22 cellular contexts compared by ENCODE assay signal in genomic region chr16:11528053-11528452, GRCh38.
"Had no signal": no experiment of that assay in that cellular context is flagged by ENCODE, and none has a peak within 500 bp of the region (broad histone marks: within the 10 kb centered on the region; RNA-seq: fewer than 3 reads in every experiment).

No MANE protein-coding gene starts in this region.

- H3K4me2 ChIP-seq: hepatocyte had no signal

- ATAC-seq: left cardiac atrium; left ventricle myocardium superior; naive thymus-derived CD4-positive, alpha-beta T cell; psoas muscle; right lobe of liver; stimulated activated naive B cell treated with anti-CD40 and anti-IgM and Interleukin-4, amounts not matched to agents 10 μg/mL and 1 μg/mL and 100 μg/mL, for 72 hours; stimulated activated naive CD8-positive, alpha-beta T cell treated with anti-CD3 and anti-CD28 coated beads, Interleukin-15, amount 100 ng/mL, for 72 hours; upper lobe of right lung had no signal

- H3K27ac ChIP-seq: dorsolateral prefrontal cortex, hepatocyte, psoas muscle, right lobe of liver, testis, tibial nerve, upper lobe of right lung, vagina had no signal

- H3K79me2 ChIP-seq: hepatocyte had no signal

- H3K27me3 ChIP-seq: right lobe of liver, testis, upper lobe of right lung, vagina had no signal

- H2AFZ ChIP-seq: hepatocyte had no signal

- FAIRE-seq: kidney had no signal

- DNase-seq: dorsolateral prefrontal cortex; effector CD8-positive, alpha-beta T cell; foreskin melanocyte; head of caudate nucleus; kidney; left cardiac atrium; left ventricle myocardium superior; naive thymus-derived CD4-positive, alpha-beta T cell; nephron progenitor cell; psoas muscle; retina; stimulated activated CD4-positive, alpha-beta T cell treated with anti-CD3 and anti-CD28 coated beads, Interleukin-2, amount 100 ng/mL, for 24 hours; stimulated activated CD4-positive, alpha-beta T cell treated with anti-CD3 and anti-CD28 coated beads, Interleukin-4, amount 100 ng/mL, for 4 hours; stimulated activated naive B cell treated with anti-CD40 and anti-IgM and Interleukin-4, amounts not matched to agents 10 μg/mL and 1 μg/mL and 100 μg/mL, for 72 hours; stimulated activated naive CD8-positive, alpha-beta T cell treated with anti-CD3 and anti-CD28 coated beads, Interleukin-15, amount 100 ng/mL, for 72 hours; testis; upper lobe of right lung had no signal

- H3K9me3 ChIP-seq: neutrophil, psoas muscle, right lobe of liver, testis, tibial nerve, upper lobe of right lung, vagina had no signal

- H3K4me1 ChIP-seq: psoas muscle, testis, upper lobe of right lung, vagina had no signal

- H3K36me3 ChIP-seq: right lobe of liver, tibial nerve, upper lobe of right lung, vagina had no signal

- H3K4me3 ChIP-seq: dorsolateral prefrontal cortex, hepatocyte, psoas muscle, right lobe of liver, testis, tibial nerve, upper lobe of right lung, vagina had no signal
